In genomic region chr1:150970818-150971582, GRCh38 we compare ENCODE assay signal across 8 cellular contexts. TPM values are rescaled to one million over a fixed set of nuclear protein-coding genes. Genes with fewer than 3 reads are reported as not detected.
DNase-seq lines count a peak whose midpoint lies in the region; ATAC-seq and TF ChIP-seq lines count a peak whose summit lies in the region.

No MANE protein-coding gene starts in this region.

- H3K27me3 Mint-ChIP-seq in Calu3 (ENCODE audit: unreplicated experiment) = no peaks in the 10 kb centered on the region

- no TSS peak for BruUV-seq in Calu3 (replicated peaks; lab: Mats Ljungman, UMichigan)

- WGBS in gastroesophageal sphincter (ENCODE audit: low coverage in 1 of 2), 2 donors = 0 to 21% methylated on average over 2 to 9 of the region's 11 CpGs

- H3K36me3 ChIP-seq in gastroesophageal sphincter (peaks cover 4 to 32% of the 10 kb centered on the region in 2 donors), parathyroid adenoma (ENCODE audit: control insufficient read depth, insufficient read depth, low read length) (no peaks in the 10 kb centered on the region)

- H3K4me1 Mint-ChIP-seq in Calu3 (ENCODE audit: low read depth, unreplicated experiment) = peaks cover 30% of the 10 kb centered on the region

- intact Hi-C loops in Calu3 (cut with micrococcal nuclease; ENCODE audit: unreplicated experiment) = no loop called here

- H3K4me1 ChIP-seq in gastroesophageal sphincter (peaks cover 10 to 67% (median 32%) of the 10 kb centered on the region in 3 donors), parathyroid adenoma (peaks cover 19% of the 10 kb centered on the region)

- no peak for TF ChIP-seq EP300 in gastroesophageal sphincter (IDR thresholded peaks at IDR 0.05)

- peak overlapping the region; percentile 82 for H3K4me3 Mint-ChIP-seq in Calu3 (ENCODE audit: low read depth, unreplicated experiment)

- H3K4me3 ChIP-seq in gastroesophageal sphincter = peak overlapping the region in 1 of 2 donors; percentile 93
- peak overlapping the region; percentile 13 for H3K4me3 ChIP-seq in parathyroid adenoma (ENCODE audit: low read depth, low read length)

- H3K27ac Mint-ChIP-seq in Calu3 (ENCODE audit: unreplicated experiment) = no peak overlapping the region

- no peak overlapping the region for H2AFZ ChIP-seq in parathyroid adenoma

- H3K79me2 ChIP-seq in parathyroid adenoma = peaks cover 13% of the 10 kb centered on the region

- peak overlapping the region; percentile 89 for H3K4me2 ChIP-seq in parathyroid adenoma (ENCODE audit: low read length)

- no peak for TF ChIP-seq POLR2A in gastroesophageal sphincter (IDR thresholded peaks at IDR 0.05)

- H3K9ac ChIP-seq in parathyroid adenoma = no peak overlapping the region

- H3K36me3 Mint-ChIP-seq in Calu3 (ENCODE audit: insufficient read depth, unreplicated experiment) = peaks cover 67% of the 10 kb centered on the region

- H3K27ac ChIP-seq in VCaP (peak overlapping the region; percentile 97), gastroesophageal sphincter (peak overlapping the region; percentile 12 to 98 (median 96)), parathyroid adenoma (peak overlapping the region; percentile 72)

- H3K9me3 Mint-ChIP-seq in Calu3 (ENCODE audit: low read depth, unreplicated experiment) = no peaks in the 10 kb centered on the region

- no peaks in the 10 kb centered on the region for H3K27me3 ChIP-seq in gastroesophageal sphincter
- no peaks in the 10 kb centered on the region for H3K27me3 ChIP-seq in parathyroid adenoma (ENCODE audit: control insufficient read depth, insufficient read depth, low read length)

- H3K9me3 ChIP-seq in gastroesophageal sphincter (no peaks in the 10 kb centered on the region), parathyroid adenoma (ENCODE audit: control insufficient read depth, low read length) (no peaks in the 10 kb centered on the region)

- DNase-seq in Calu3 (peak; percentile 52), midbrain (lab: John Stamatoyannopoulos, UW) (no peak), foreskin melanocyte (no peak)

- TF ChIP-seq CTCF in Calu3 (IDR thresholded peaks at IDR 0.05; ENCODE audit: unreplicated experiment) (no peak), VCaP (conservative IDR thresholded peaks at IDR 0.05) (no peak), gastroesophageal sphincter (IDR thresholded peaks at IDR 0.05) (no peak), parathyroid adenoma (IDR thresholded peaks at IDR 0.05) (no peak)

- ATAC-seq in gastroesophageal sphincter (peak; percentile 81), HG03354 (IDR thresholded peaks at IDR 0.05; ENCODE audit: poor library complexity, severe bottlenecking, unreplicated experiment) (no peak), HG03159 (IDR thresholded peaks at IDR 0.05; ENCODE audit: unreplicated experiment) (no peak)

- CTCF ChIA-PET in Calu3 (lab: Charles Lee) = interaction anchor here (1.0 kb wide), 1 partner anchor 33 kb away, joined by 3 read pairs; no protein-coding TSS in a partner anchor

RNA-seq across cellular contexts. Expression of gene CERS2, which starts 3.6 kb away (rescaled TPM):
- total RNA-seq in Calu3 (2022) = 214 and 226 TPM in 2 replicates
- 100 to 1,000 TPM in 3 of 4 donors, 10 to 100 TPM in 1; 98.3 to 142 (median 127) TPM for total RNA-seq in gastroesophageal sphincter

RNA-seq across cellular contexts. Expression of gene ANXA9, which starts 11.1 kb away (rescaled TPM):
- total RNA-seq in Calu3 (2022) = 15.4 and 20.1 TPM in 2 replicates
- under 1 TPM in 1 of 4 donors, not detected in 3; 0.31 TPM for total RNA-seq in gastroesophageal sphincter

RNA-seq across cellular contexts. Expression of gene MINDY1, which starts 35.7 kb away (rescaled TPM):
- total RNA-seq in Calu3 (2022) (17.2 and 17.6 TPM in 2 replicates), gastroesophageal sphincter (10 to 100 TPM; 21.2 to 39.2 (median 33.2) TPM)

RNA-seq across cellular contexts. Expression of gene PRUNE1, which starts 37.2 kb away (rescaled TPM):
- total RNA-seq in Calu3 (2022) (15.9 and 16.0 TPM in 2 replicates), gastroesophageal sphincter (10 to 100 TPM; 24.2 to 28.9 (median 26.7) TPM)

RNA-seq across cellular contexts. Expression of gene SETDB1, which starts 44.8 kb away (rescaled TPM):
- total RNA-seq in Calu3 (2022) (64.9 and 70.6 TPM in 2 replicates), gastroesophageal sphincter (10 to 100 TPM; 21.9 to 32.2 (median 28.7) TPM)

Comparison
In these comparisons a context has a peak if more than half of its experiments do, and no peak if none do; other contexts are left out.
1. RNA of gene ANXA9, which starts 11.1 kb away (total RNA-seq): 15.4 to 20.1 TPM in Calu3; 0.31 TPM in gastroesophageal sphincter; every median in the first group is over 10 times any median in the second.
2. Peak in every context shown above with its lines, with median percentiles within 50 percentile points of each other: H3K27ac ChIP-seq.